In the genomic region with DNA sequence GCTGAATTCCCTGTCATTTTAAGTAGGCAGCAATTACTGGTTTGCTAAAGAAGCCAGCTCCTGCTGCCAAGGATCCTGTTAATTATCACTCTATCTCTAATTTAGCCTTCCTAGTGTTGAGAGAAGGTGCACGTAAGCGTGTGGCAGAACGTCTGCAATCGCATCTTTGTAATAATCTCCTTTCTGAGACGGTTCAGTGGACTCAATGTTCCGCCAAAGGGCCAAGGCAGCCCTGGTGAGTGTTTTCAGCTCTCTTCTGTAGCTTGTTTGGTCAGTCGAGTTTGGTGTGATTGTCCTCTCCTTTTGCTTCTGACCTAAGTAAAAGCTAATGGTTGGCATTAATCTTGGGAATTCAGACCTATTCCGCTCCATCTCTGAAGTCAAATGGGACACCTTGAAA, we compare ENCODE assay signal across 1 cellular context.
TF ChIP-seq lines count a peak whose summit lies in the region.

No MANE protein-coding gene starts in this region.

TF ChIP-seq in WTC11, 78 proteins besides CTCF, POLR2A, EP300 and RAD21 (continued from another document):
- TF ChIP-seq E2F5 (CRISPR knock-in tag; IDR thresholded peaks at IDR 0.05): no peak
- no peak for TF ChIP-seq ZNF281 (CRISPR knock-in tag; IDR thresholded peaks at IDR 0.05)
- no peak for TF ChIP-seq ZBTB43 (CRISPR knock-in tag; IDR thresholded peaks at IDR 0.05)
